28 cellular contexts compared by ENCODE assay signal in genomic region chr3:143840636-143841035, GRCh38.
"Had no signal": no experiment of that assay in that cellular context is flagged by ENCODE, and none has a peak within 500 bp of the region (broad histone marks: within the 10 kb centered on the region; RNA-seq: fewer than 3 reads in every experiment).

No MANE protein-coding gene starts in this region.

- H3K27me3 ChIP-seq: breast epithelium, hepatocyte, left lung, neural progenitor cell, right lobe of liver, stomach, suprapubic skin, tibial nerve, vagina had no signal

- H3K4me3 Mint-ChIP-seq: activated CD8-positive, alpha-beta T cell treated with anti-CD3 and anti-CD28 coated beads, Interleukin-2, amount 10 ng/mL, durations not matched to agents 7 days and 5 days; activated naive CD8-positive, alpha-beta T cell treated with anti-CD3 and anti-CD28 coated beads for 36 hours; activated T-helper 1 cell treated with anti-CD3 and anti-CD28 coated beads, Interleukin-12 subunit alpha, Interleukin-12 subunit beta, Interleukin-2, Interleukin-4 antibody, amounts not matched to agents 30 ng/mL and 10 ng/mL and 1 ng/mL, durations not matched to agents 14 hours and 24 hours and 36 hours; central memory CD8-positive, alpha-beta T cell; immature natural killer cell; mesothelial cell of epicardium; naive thymus-derived CD8-positive, alpha-beta T cell; neural progenitor cell; stimulated activated effector memory CD8-positive, alpha-beta T cell treated with anti-CD3 and anti-CD28 coated beads, Interleukin-12 subunit alpha, Interleukin-12 subunit beta, amount 100 ng/mL, for 72 hours had no signal

- H2AFZ ChIP-seq: hepatocyte, neural progenitor cell had no signal

- H3K36me3 ChIP-seq: breast epithelium, left lung, neural progenitor cell, right lobe of liver, stomach, suprapubic skin, tibial nerve, vagina, WERI-Rb-1 had no signal

- H3K4me2 ChIP-seq: hepatocyte, neural progenitor cell had no signal

- H3K4me1 ChIP-seq: breast epithelium, right lobe of liver had no signal

- H3K9me3 Mint-ChIP-seq: activated naive CD8-positive, alpha-beta T cell treated with anti-CD3 and anti-CD28 coated beads for 36 hours; activated T-helper 1 cell treated with anti-CD3 and anti-CD28 coated beads, Interleukin-12 subunit alpha, Interleukin-12 subunit beta, Interleukin-2, Interleukin-4 antibody, amounts not matched to agents 30 ng/mL and 10 ng/mL and 1 ng/mL, durations not matched to agents 14 hours and 24 hours and 36 hours; central memory CD8-positive, alpha-beta T cell; immature natural killer cell; mesothelial cell of epicardium; naive thymus-derived CD8-positive, alpha-beta T cell; neural progenitor cell; stimulated activated effector memory CD8-positive, alpha-beta T cell treated with anti-CD3 and anti-CD28 coated beads, Interleukin-12 subunit alpha, Interleukin-12 subunit beta, amount 100 ng/mL, for 72 hours had no signal

- H3K36me3 Mint-ChIP-seq: mesothelial cell of epicardium; neural progenitor cell; stimulated activated effector memory CD8-positive, alpha-beta T cell treated with anti-CD3 and anti-CD28 coated beads, Interleukin-12 subunit alpha, Interleukin-12 subunit beta, amount 100 ng/mL, for 72 hours had no signal

- H3K27ac ChIP-seq: breast epithelium, hepatocyte, left lung, neural progenitor cell, right lobe of liver, stomach, suprapubic skin, tibial nerve, vagina, WERI-Rb-1 had no signal

- H3K4me3 ChIP-seq: breast epithelium, hepatocyte, left lung, lung, neural progenitor cell, right lobe of liver, stomach, suprapubic skin, tibial nerve, vagina had no signal

- DNase-seq: activated CD4-positive, alpha-beta T cell treated with anti-CD3 and anti-CD28 coated beads for 1 hour; activated CD4-positive, alpha-beta T cell treated with anti-CD3 and anti-CD28 coated beads, Interleukin-2, amount 50 U/mL, for 1 hour; activated CD8-positive, alpha-beta T cell treated with anti-CD3 and anti-CD28 coated beads, Interleukin-2, amount 10 ng/mL, durations not matched to agents 7 days and 5 days; activated naive CD8-positive, alpha-beta T cell treated with anti-CD3 and anti-CD28 coated beads for 36 hours; amniotic stem cell; effector memory CD4-positive, alpha-beta T cell; glutamatergic neuron; immature natural killer cell; kidney glomerular epithelial cell; left lung; naive thymus-derived CD8-positive, alpha-beta T cell; posterior cingulate gyrus; right lobe of liver; small intestine; stimulated activated CD4-positive, alpha-beta T cell treated with anti-CD3 and anti-CD28 coated beads, Interleukin-2, amount 100 ng/mL, for 24 hours; stomach; WERI-Rb-1 had no signal

- H3K27ac Mint-ChIP-seq: activated CD8-positive, alpha-beta T cell treated with anti-CD3 and anti-CD28 coated beads, Interleukin-2, amount 10 ng/mL, durations not matched to agents 7 days and 5 days; activated naive CD8-positive, alpha-beta T cell treated with anti-CD3 and anti-CD28 coated beads for 36 hours; activated T-helper 1 cell treated with anti-CD3 and anti-CD28 coated beads, Interleukin-12 subunit alpha, Interleukin-12 subunit beta, Interleukin-2, Interleukin-4 antibody, amounts not matched to agents 30 ng/mL and 10 ng/mL and 1 ng/mL, durations not matched to agents 14 hours and 24 hours and 36 hours; immature natural killer cell; mesothelial cell of epicardium; naive thymus-derived CD8-positive, alpha-beta T cell; neural progenitor cell; stimulated activated effector memory CD8-positive, alpha-beta T cell treated with anti-CD3 and anti-CD28 coated beads, Interleukin-12 subunit alpha, Interleukin-12 subunit beta, amount 100 ng/mL, for 72 hours had no signal

- ATAC-seq: activated CD8-positive, alpha-beta T cell treated with anti-CD3 and anti-CD28 coated beads, Interleukin-2, amount 10 ng/mL, durations not matched to agents 7 days and 5 days; left lung; naive thymus-derived CD8-positive, alpha-beta T cell; right lobe of liver; stimulated activated effector memory CD8-positive, alpha-beta T cell treated with anti-CD3 and anti-CD28 coated beads, Interleukin-12 subunit alpha, Interleukin-12 subunit beta, amount 100 ng/mL, for 72 hours had no signal

- H3K79me2 ChIP-seq: hepatocyte had no signal

- H3K4me1 Mint-ChIP-seq: mesothelial cell of epicardium had no signal

- H3K9ac ChIP-seq: neural progenitor cell had no signal

- H3K27me3 Mint-ChIP-seq: central memory CD8-positive, alpha-beta T cell had no signal
